2 cellular contexts compared by ENCODE assay signal in genomic region chr2:154173164-154173563, GRCh38.
TF ChIP-seq lines count a peak whose summit lies in the region.

No MANE protein-coding gene starts in this region.

TF ChIP-seq in WTC11, 78 proteins besides CTCF, POLR2A, EP300 and RAD21 (continued from another document):
- TF ChIP-seq, protein P1, sequence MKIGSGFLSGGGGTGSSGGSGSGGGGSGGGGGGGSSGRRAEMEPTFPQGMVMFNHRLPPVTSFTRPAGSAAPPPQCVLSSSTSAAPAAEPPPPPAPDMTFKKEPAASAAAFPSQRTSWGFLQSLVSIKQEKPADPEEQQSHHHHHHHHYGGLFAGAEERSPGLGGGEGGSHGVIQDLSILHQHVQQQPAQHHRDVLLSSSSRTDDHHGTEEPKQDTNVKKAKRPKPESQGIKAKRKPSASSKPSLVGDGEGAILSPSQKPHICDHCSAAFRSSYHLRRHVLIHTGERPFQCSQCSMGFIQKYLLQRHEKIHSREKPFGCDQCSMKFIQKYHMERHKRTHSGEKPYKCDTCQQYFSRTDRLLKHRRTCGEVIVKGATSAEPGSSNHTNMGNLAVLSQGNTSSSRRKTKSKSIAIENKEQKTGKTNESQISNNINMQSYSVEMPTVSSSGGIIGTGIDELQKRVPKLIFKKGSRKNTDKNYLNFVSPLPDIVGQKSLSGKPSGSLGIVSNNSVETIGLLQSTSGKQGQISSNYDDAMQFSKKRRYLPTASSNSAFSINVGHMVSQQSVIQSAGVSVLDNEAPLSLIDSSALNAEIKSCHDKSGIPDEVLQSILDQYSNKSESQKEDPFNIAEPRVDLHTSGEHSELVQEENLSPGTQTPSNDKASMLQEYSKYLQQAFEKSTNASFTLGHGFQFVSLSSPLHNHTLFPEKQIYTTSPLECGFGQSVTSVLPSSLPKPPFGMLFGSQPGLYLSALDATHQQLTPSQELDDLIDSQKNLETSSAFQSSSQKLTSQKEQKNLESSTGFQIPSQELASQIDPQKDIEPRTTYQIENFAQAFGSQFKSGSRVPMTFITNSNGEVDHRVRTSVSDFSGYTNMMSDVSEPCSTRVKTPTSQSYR (CRISPR knock-in tag; IDR thresholded peaks at IDR 0.05), result no peak
TF ChIP-seq in WTC11: peak in this region for 1.

TF ChIP-seq in GM23338, 12 proteins besides CTCF, POLR2A, EP300 and RAD21 (continued from another document):
- TF ChIP-seq ZNF462 (CRISPR knock-in tag; IDR thresholded peaks at IDR 0.05), result no peak
- TF ChIP-seq, protein P2, sequence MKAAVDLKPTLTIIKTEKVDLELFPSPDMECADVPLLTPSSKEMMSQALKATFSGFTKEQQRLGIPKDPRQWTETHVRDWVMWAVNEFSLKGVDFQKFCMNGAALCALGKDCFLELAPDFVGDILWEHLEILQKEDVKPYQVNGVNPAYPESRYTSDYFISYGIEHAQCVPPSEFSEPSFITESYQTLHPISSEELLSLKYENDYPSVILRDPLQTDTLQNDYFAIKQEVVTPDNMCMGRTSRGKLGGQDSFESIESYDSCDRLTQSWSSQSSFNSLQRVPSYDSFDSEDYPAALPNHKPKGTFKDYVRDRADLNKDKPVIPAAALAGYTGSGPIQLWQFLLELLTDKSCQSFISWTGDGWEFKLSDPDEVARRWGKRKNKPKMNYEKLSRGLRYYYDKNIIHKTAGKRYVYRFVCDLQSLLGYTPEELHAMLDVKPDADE (IDR thresholded peaks at IDR 0.05), result no peak
- TF ChIP-seq ZNF114 (CRISPR knock-in tag; IDR thresholded peaks at IDR 0.05), result no peak
- TF ChIP-seq NANOG (IDR thresholded peaks at IDR 0.05; ENCODE audit: borderline replicate concordance), result no peak
- no peak for TF ChIP-seq EZH2phosphoT487 (IDR thresholded peaks at IDR 0.05; ENCODE audit: unreplicated experiment)
- TF ChIP-seq ZNF331 (CRISPR knock-in tag; IDR thresholded peaks at IDR 0.05; ENCODE audit: low read depth), result no peak
- TF ChIP-seq EZH2 (IDR thresholded peaks at IDR 0.05; ENCODE audit: low read depth, unreplicated experiment), result no peak
- TF ChIP-seq, protein P3, sequence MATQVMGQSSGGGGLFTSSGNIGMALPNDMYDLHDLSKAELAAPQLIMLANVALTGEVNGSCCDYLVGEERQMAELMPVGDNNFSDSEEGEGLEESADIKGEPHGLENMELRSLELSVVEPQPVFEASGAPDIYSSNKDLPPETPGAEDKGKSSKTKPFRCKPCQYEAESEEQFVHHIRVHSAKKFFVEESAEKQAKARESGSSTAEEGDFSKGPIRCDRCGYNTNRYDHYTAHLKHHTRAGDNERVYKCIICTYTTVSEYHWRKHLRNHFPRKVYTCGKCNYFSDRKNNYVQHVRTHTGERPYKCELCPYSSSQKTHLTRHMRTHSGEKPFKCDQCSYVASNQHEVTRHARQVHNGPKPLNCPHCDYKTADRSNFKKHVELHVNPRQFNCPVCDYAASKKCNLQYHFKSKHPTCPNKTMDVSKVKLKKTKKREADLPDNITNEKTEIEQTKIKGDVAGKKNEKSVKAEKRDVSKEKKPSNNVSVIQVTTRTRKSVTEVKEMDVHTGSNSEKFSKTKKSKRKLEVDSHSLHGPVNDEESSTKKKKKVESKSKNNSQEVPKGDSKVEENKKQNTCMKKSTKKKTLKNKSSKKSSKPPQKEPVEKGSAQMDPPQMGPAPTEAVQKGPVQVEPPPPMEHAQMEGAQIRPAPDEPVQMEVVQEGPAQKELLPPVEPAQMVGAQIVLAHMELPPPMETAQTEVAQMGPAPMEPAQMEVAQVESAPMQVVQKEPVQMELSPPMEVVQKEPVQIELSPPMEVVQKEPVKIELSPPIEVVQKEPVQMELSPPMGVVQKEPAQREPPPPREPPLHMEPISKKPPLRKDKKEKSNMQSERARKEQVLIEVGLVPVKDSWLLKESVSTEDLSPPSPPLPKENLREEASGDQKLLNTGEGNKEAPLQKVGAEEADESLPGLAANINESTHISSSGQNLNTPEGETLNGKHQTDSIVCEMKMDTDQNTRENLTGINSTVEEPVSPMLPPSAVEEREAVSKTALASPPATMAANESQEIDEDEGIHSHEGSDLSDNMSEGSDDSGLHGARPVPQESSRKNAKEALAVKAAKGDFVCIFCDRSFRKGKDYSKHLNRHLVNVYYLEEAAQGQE (IDR thresholded peaks at IDR 0.05; ENCODE audit: unreplicated experiment), result no peak
- no peak for TF ChIP-seq JUNB (IDR thresholded peaks at IDR 0.05; ENCODE audit: unreplicated experiment)
- TF ChIP-seq STAT1 (IDR thresholded peaks at IDR 0.05; ENCODE audit: unreplicated experiment), result no peak
- no peak for TF ChIP-seq CREB1 (CRISPR knock-in tag; IDR thresholded peaks at IDR 0.05; ENCODE audit: low read depth)
